ENCODE assay signal across 10 cellular contexts in the genomic region with DNA sequence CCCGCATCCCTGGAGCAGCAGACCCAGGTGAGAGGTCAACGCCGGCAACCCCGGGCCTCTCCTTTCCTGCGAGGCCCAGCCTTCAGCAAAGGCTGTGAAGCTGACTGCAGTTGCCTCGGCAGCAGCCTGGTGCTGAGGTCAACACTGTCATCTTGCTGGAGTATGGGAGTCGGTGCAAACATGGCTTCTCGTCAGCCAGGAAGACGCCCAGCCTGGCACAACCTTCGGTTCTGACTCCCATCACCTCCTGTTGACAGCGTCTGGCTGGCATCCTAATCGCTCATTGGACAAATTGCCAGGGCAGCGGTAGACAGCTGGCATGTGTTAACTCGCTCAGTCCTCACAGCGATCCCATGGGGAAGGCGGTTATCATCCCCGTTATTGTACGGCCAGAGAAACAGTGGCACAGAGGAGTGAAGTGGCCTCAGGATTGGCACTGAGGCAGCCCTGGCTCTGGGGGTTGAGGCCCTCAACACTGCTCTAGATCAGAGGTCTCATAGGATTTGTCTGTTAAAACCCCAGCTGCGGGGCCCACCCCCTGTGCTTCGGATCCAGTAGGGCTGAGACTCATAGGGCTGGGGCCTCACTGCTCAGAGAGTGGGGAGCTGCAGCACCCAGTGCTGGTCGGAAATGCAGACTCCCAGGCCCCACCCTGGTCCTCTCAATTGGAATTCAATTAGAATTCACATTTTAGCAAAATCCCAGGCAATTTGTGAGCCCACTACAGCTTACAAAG. TPM values are rescaled to one million over a fixed set of nuclear protein-coding genes. Genes with fewer than 3 reads are reported as not detected.
DNase-seq lines count a peak whose midpoint lies in the region; ATAC-seq and TF ChIP-seq lines count a peak whose summit lies in the region.
"Had no signal": no experiment of that assay in that cellular context is flagged by ENCODE, and none has a peak within 500 bp of the region (broad histone marks: within the 10 kb centered on the region; RNA-seq: fewer than 3 reads in every experiment).

No MANE protein-coding gene starts in this region.

- peak; percentile 93 for DNase-seq in NCI-H1105 (lab: John Stamatoyannopoulos, UW)
- DNase-seq in NCI-H69 (lab: John Stamatoyannopoulos, UW) = peak; percentile 95
- no peak for DNase-seq in glutamatergic neuron
- DNase-seq in type B pancreatic cell (ENCODE audit: extremely low spot score, unreplicated experiment) = peak; percentile 62
- no peak for DNase-seq in DMS53 (lab: John Stamatoyannopoulos, UW)
- DNase-seq: stimulated activated CD4-positive, alpha-beta T cell treated with anti-CD3 and anti-CD28 coated beads, Interleukin-4, amount 100 ng/mL, for 4 hours had no signal

- H3K36me3 Mint-ChIP-seq in glutamatergic neuron (ENCODE audit: unreplicated experiment) = no peaks in the 10 kb centered on the region
- H3K36me3 Mint-ChIP-seq in type B pancreatic cell = no peaks in the 10 kb centered on the region

- ATAC-seq in HG03439 (IDR thresholded peaks at IDR 0.05; ENCODE audit: unreplicated experiment) (no peak), HG03045 (IDR thresholded peaks at IDR 0.05; ENCODE audit: unreplicated experiment) (no peak)

- H3K27ac Mint-ChIP-seq in glutamatergic neuron (ENCODE audit: unreplicated experiment) (no peak overlapping the region), type B pancreatic cell (no peak overlapping the region)
- H3K27ac Mint-ChIP-seq: progenitor cell of endocrine pancreas; T-helper 2 cell treated with Interferon-gamma antibody and Interleukin-4, amounts not matched to agents 5 μg/mL and 100 μg/mL, for 36 hours had no signal

- H3K4me1 Mint-ChIP-seq in glutamatergic neuron (ENCODE audit: low read depth, unreplicated experiment) (peaks cover 17% of the 10 kb centered on the region), type B pancreatic cell (ENCODE audit: unreplicated experiment) (peaks cover 15% of the 10 kb centered on the region)

- TF ChIP-seq CTCF in glutamatergic neuron (IDR thresholded peaks at IDR 0.05; ENCODE audit: partially characterized antibody, unreplicated experiment) = no peak
- no peak for TF ChIP-seq CTCF in type B pancreatic cell (conservative IDR thresholded peaks at IDR 0.05)

- H3K9me3 Mint-ChIP-seq in glutamatergic neuron (ENCODE audit: unreplicated experiment) = peaks cover 3% of the 10 kb centered on the region
- H3K9me3 Mint-ChIP-seq in type B pancreatic cell = no peaks in the 10 kb centered on the region
- H3K9me3 Mint-ChIP-seq: T-helper 2 cell treated with Interferon-gamma antibody and Interleukin-4, amounts not matched to agents 5 μg/mL and 100 μg/mL, for 36 hours had no signal

- H3K27me3 Mint-ChIP-seq in glutamatergic neuron (ENCODE audit: unreplicated experiment) (peaks cover 7% of the 10 kb centered on the region), type B pancreatic cell (peaks cover 29% of the 10 kb centered on the region)

- H3K4me3 Mint-ChIP-seq in glutamatergic neuron (ENCODE audit: unreplicated experiment) (peak overlapping the region; percentile 13), type B pancreatic cell (no peak overlapping the region)
- H3K4me3 Mint-ChIP-seq: T-helper 2 cell treated with Interferon-gamma antibody and Interleukin-4, amounts not matched to agents 5 μg/mL and 100 μg/mL, for 36 hours had no signal

RNA-seq across cellular contexts. Expression of a gene that starts 39.3 kb away (rescaled TPM):
- total RNA-seq in glutamatergic neuron (ENCODE audit: unreplicated experiment) = 420 TPM
- total RNA-seq in type B pancreatic cell (ENCODE audit: low replicate concordance) = 38.2 and 72.4 TPM in 2 replicates

Comparison
In these comparisons a context has a peak if more than half of its experiments do, and no peak if none do; other contexts are left out.
1. DNase-seq: peak in NCI-H1105 (single experiment), NCI-H69 (single experiment) and type B pancreatic cell (single experiment); none in glutamatergic neuron (single experiment) and DMS53 (single experiment).